In genomic region chr18:33682436-33682835, GRCh38 we compare ENCODE assay signal across 30 cellular contexts.
"Had no signal": no experiment of that assay in that cellular context is flagged by ENCODE, and none has a peak within 500 bp of the region (broad histone marks: within the 10 kb centered on the region; RNA-seq: fewer than 3 reads in every experiment).

No MANE protein-coding gene starts in this region.

- H3K4me1 ChIP-seq: ascending aorta, breast epithelium, gastrocnemius medialis had no signal

- H3K36me3 ChIP-seq: ascending aorta, breast epithelium, gastrocnemius medialis, heart left ventricle had no signal

- H3K4me3 ChIP-seq: ascending aorta, breast epithelium, cardiac muscle cell, coronary artery, dorsolateral prefrontal cortex, gastrocnemius medialis, heart left ventricle had no signal

- H3K27me3 ChIP-seq: ascending aorta, breast epithelium, cardiac muscle cell, dorsolateral prefrontal cortex, gastrocnemius medialis, heart left ventricle had no signal

- DNase-seq: activated CD4-positive, alpha-beta memory T cell treated with anti-CD3 and anti-CD28 coated beads for 36 hours; activated CD4-positive, alpha-beta T cell treated with anti-CD3 and anti-CD28 coated beads for 36 hours; activated CD4-positive, alpha-beta T cell treated with anti-CD3 and anti-CD28 coated beads, Interleukin-2, amount 10 ng/mL, durations not matched to agents 24 days and 14 days; activated CD4-positive, CD25-positive, alpha-beta regulatory T cell; activated CD4-positive, CD25-positive, alpha-beta regulatory T cell treated with anti-CD3 and anti-CD28 coated beads, Interleukin-2, amount 50 U/mL, for 72 hours; activated CD8-positive, alpha-beta memory T cell treated with anti-CD3 and anti-CD28 coated beads, Interleukin-2, amount 10 ng/mL, durations not matched to agents 7 days and 5 days; activated CD8-positive, alpha-beta memory T cell treated with anti-CD3 and anti-CD28 coated beads, Interleukin-2, amount 50 U/mL, for 4 hours; activated CD8-positive, alpha-beta T cell treated with anti-CD3 and anti-CD28 coated beads, Interleukin-2, amount 10 ng/mL, durations not matched to agents 7 days and 5 days; activated gamma-delta T cell; activated naive CD4-positive, alpha-beta T cell; activated naive CD4-positive, alpha-beta T cell treated with anti-CD3 and anti-CD28 coated beads, Interleukin-2, amount 10 ng/mL, durations not matched to agents 7 days and 5 days; activated naive CD8-positive, alpha-beta T cell treated with anti-CD3 and anti-CD28 coated beads, Interleukin-2, amount 10 ng/mL, durations not matched to agents 7 days and 5 days; activated T-cell treated with anti-CD3 and anti-CD28 coated beads, Interleukin-2, amount 50 U/mL, for 24 hours; activated T-cell treated with anti-CD3 and anti-CD28 coated beads, Interleukin-2, amount 50 U/mL, for 72 hours; central memory CD4-positive, alpha-beta T cell; cerebellar nuclear complex; dorsolateral prefrontal cortex; effector memory CD4-positive, alpha-beta T cell; endodermal cell; foreskin fibroblast; gastrocnemius medialis; glutamatergic neuron; heart left ventricle; T-helper 17 cell had no signal

- H3K9me3 ChIP-seq: ascending aorta, breast epithelium, gastrocnemius medialis, heart left ventricle had no signal

- ATAC-seq: activated CD4-positive, alpha-beta T cell treated with anti-CD3 and anti-CD28 coated beads for 36 hours; activated CD8-positive, alpha-beta memory T cell treated with anti-CD3 and anti-CD28 coated beads, Interleukin-2, amount 10 ng/mL, durations not matched to agents 7 days and 5 days; activated CD8-positive, alpha-beta T cell treated with anti-CD3 and anti-CD28 coated beads, Interleukin-2, amount 10 ng/mL, durations not matched to agents 7 days and 5 days; activated naive CD4-positive, alpha-beta T cell treated with anti-CD3 and anti-CD28 coated beads, Interleukin-2, amount 50 U/mL, for 72 hours; activated T-cell treated with anti-CD3 and anti-CD28 coated beads, Interleukin-2, amount 50 U/mL, for 72 hours; esophagus mucosa; gastrocnemius medialis; heart left ventricle; T-helper 17 cell had no signal

- H3K27ac ChIP-seq: ascending aorta, breast epithelium, cardiac muscle cell, coronary artery, dorsolateral prefrontal cortex, gastrocnemius medialis, heart left ventricle had no signal
